In genomic region chr5:177470759-177471536, GRCh38 we compare ENCODE assay signal across 12 cellular contexts. TPM values are rescaled to one million over a fixed set of nuclear protein-coding genes. Genes with fewer than 3 reads are reported as not detected.
DNase-seq lines count a peak whose midpoint lies in the region; ATAC-seq, FAIRE-seq and TF ChIP-seq lines count a peak whose summit lies in the region.
"Had no signal": no experiment of that assay in that cellular context is flagged by ENCODE, and none has a peak within 500 bp of the region (broad histone marks: within the 10 kb centered on the region; RNA-seq: fewer than 3 reads in every experiment).

No MANE protein-coding gene starts in this region.

- no peak for ATAC-seq in right cardiac atrium
- no peak for ATAC-seq in GM19328 (IDR thresholded peaks at IDR 0.05; ENCODE audit: unreplicated experiment)
- ATAC-seq: left lung had no signal

- H3K9ac ChIP-seq in keratinocyte (ENCODE audit: control insufficient read depth, extremely low read depth, insufficient read depth, low read length) (no peak overlapping the region), Karpas-422 (ENCODE audit: low read length) (no peak overlapping the region)

- H3K4me3 ChIP-seq in left ventricle myocardium inferior (peak overlapping the region; percentile 79), right cardiac atrium (ENCODE audit: low read length) (no peak overlapping the region), keratinocyte (ENCODE audit: control insufficient read depth in 2 of 3, extremely low read depth in 1 of 3, insufficient read depth in 2 of 3, low read depth in 1 of 3, low read length in 3 of 3) (no peak overlapping the region), vagina (peak overlapping the region in 1 of 2 donors; percentile 67), Karpas-422 (ENCODE audit: low read length) (no peak overlapping the region)

- WGBS in right cardiac atrium = 83% methylated on average over 10 of the region's 10 CpGs

- H3K27me3 ChIP-seq in left ventricle myocardium inferior (ENCODE audit: low read depth) (peaks cover 90% of the 10 kb centered on the region), right cardiac atrium (ENCODE audit: control insufficient read depth, insufficient read depth) (no peaks in the 10 kb centered on the region), keratinocyte (ENCODE audit: control insufficient read depth, extremely low read depth, insufficient read depth, low read length) (no peaks in the 10 kb centered on the region), vagina (no peaks in the 10 kb centered on the region), Karpas-422 (ENCODE audit: low read length) (no peaks in the 10 kb centered on the region)

- H3K27ac ChIP-seq in left ventricle myocardium inferior (replicated peaks) = peak overlapping the region; percentile 92
- no peak overlapping the region for H3K27ac ChIP-seq in right cardiac atrium (ENCODE audit: low read length)
- peak overlapping the region; percentile 31 for H3K27ac ChIP-seq in angular gyrus (ENCODE audit: low read depth, low read length)
- no peak overlapping the region for H3K27ac ChIP-seq in keratinocyte (ENCODE audit: control insufficient read depth, insufficient read depth, low read length)
- peak overlapping the region; percentile 83 for H3K27ac ChIP-seq in vagina
- H3K27ac ChIP-seq in Karpas-422 (ENCODE audit: low read length) = no peak overlapping the region
- H3K27ac ChIP-seq: left lung had no signal

- H3K79me2 ChIP-seq in keratinocyte (ENCODE audit: control insufficient read depth, insufficient read depth, low read length) = peaks cover 23% of the 10 kb centered on the region
- peaks cover 23% of the 10 kb centered on the region for H3K79me2 ChIP-seq in Karpas-422 (ENCODE audit: low read length)

- TF ChIP-seq CTCF in left ventricle myocardium inferior (IDR thresholded peaks at IDR 0.05; ENCODE audit: borderline replicate concordance) (no peak), keratinocyte (optimal IDR thresholded peaks at IDR 0.05 in 1 of 3, IDR thresholded peaks at IDR 0.05 in 1 of 3, conservative IDR thresholded peaks at IDR 0.05 in 1 of 3; ENCODE audit: extremely low read depth in 1 of 3, insufficient read depth in 2 of 3, low read length in 3 of 3) (no peak), vagina (IDR thresholded peaks at IDR 0.05) (no peak)

- DNase-seq in left ventricle myocardium inferior (no peak), right cardiac atrium (no peak), keratinocyte (ENCODE audit: low read depth, low spot score) (no peak), vagina (ENCODE audit: extremely low spot score in 2 of 2) (no peak), Karpas-422 (no peak), DMS 273 (lab: John Stamatoyannopoulos, UW; ENCODE audit: unreplicated experiment) (no peak)
- DNase-seq: CD4-positive, alpha-beta memory T cell; NCI-H187 treated with DMSO at 0.1 percent for 48 hours; T1000 had no signal

- no peak for TF ChIP-seq POLR2A in vagina (IDR thresholded peaks at IDR 0.05)

- H3K9me3 ChIP-seq in left ventricle myocardium inferior (replicated peaks) (no peaks in the 10 kb centered on the region), right cardiac atrium (ENCODE audit: control insufficient read depth, low read length) (no peaks in the 10 kb centered on the region), keratinocyte (ENCODE audit: control insufficient read depth, low read depth, low read length) (no peaks in the 10 kb centered on the region), vagina (no peaks in the 10 kb centered on the region), Karpas-422 (ENCODE audit: low read length) (no peaks in the 10 kb centered on the region)
- H3K9me3 ChIP-seq: left lung had no signal

- intact Hi-C loops in left ventricle myocardium inferior (cut with micrococcal nuclease) (no loop called here), right cardiac atrium (cut with DNase I) (no loop called here), vagina (cut with DNase I) (no loop called here)

- H3K4me1 ChIP-seq in left ventricle myocardium inferior (peaks cover 64% of the 10 kb centered on the region), right cardiac atrium (ENCODE audit: control insufficient read depth, insufficient read depth, low read length) (peaks cover 2% of the 10 kb centered on the region), keratinocyte (ENCODE audit: control insufficient read depth, extremely low read depth, insufficient read depth, low read length) (peaks cover 35% of the 10 kb centered on the region), vagina (peaks cover 57% of the 10 kb centered on the region), Karpas-422 (ENCODE audit: low read length) (peaks cover 25% of the 10 kb centered on the region)

- peaks cover 18% of the 10 kb centered on the region for H3K36me3 ChIP-seq in left ventricle myocardium inferior
- peaks cover 7 to 15% of the 10 kb centered on the region in 2 experiments for H3K36me3 ChIP-seq in keratinocyte (ENCODE audit: control insufficient read depth in 2 of 2, extremely low read depth in 1 of 2, insufficient read depth in 2 of 2, low read length in 2 of 2)
- peaks cover 0 to 12% of the 10 kb centered on the region in 2 donors for H3K36me3 ChIP-seq in vagina
- peaks cover 10% of the 10 kb centered on the region for H3K36me3 ChIP-seq in Karpas-422 (ENCODE audit: insufficient read depth, low read length)

- H3K9me2 ChIP-seq in Karpas-422 (replicated peaks; ENCODE audit: insufficient read depth, low read length) = no peaks in the 10 kb centered on the region

- H2AFZ ChIP-seq in keratinocyte (ENCODE audit: control insufficient read depth, low read length) (no peak overlapping the region), Karpas-422 (ENCODE audit: low read length) (no peak overlapping the region)

- peaks cover 10% of the 10 kb centered on the region for H3K9me1 ChIP-seq in keratinocyte (ENCODE audit: control insufficient read depth, extremely low read depth, insufficient read depth, low read length)

- peak; percentile 82 for FAIRE-seq in keratinocyte (lab: Jason Lieb, UNC)

- peaks cover 16% of the 10 kb centered on the region for H4K20me1 ChIP-seq in keratinocyte (ENCODE audit: control insufficient read depth, extremely low read depth, insufficient read depth, low read length)
- no peaks in the 10 kb centered on the region; the same call in 1 of the 2 replicates for H4K20me1 ChIP-seq in Karpas-422 (ENCODE audit: insufficient read depth, low read depth, low read length)

- dilution Hi-C loops in keratinocyte (cut with MboI; ENCODE audit: extremely low pct_ligation_motif_present, low sequenced_read_pairs) = no loop called here

- H3K4me2 ChIP-seq in keratinocyte (ENCODE audit: control insufficient read depth, extremely low read depth, insufficient read depth, low read depth, low read length) (peak overlapping the region; percentile 79), Karpas-422 (ENCODE audit: low read depth, low read length, poor library complexity, severe bottlenecking) (no peak overlapping the region)

RNA-seq across cellular contexts. Expression of gene DBN1, which starts 2.5 kb away (rescaled TPM):
- total RNA-seq in left ventricle myocardium inferior = 21.8 TPM
- 10 to 100 TPM; 15.3 to 44.8 (median 25.3) TPM for total RNA-seq in right cardiac atrium
- 17.7 TPM for polyA plus RNA-seq in right cardiac atrium
- 57.2 to 73.4 TPM (median 59.4 TPM) in 3 replicates for polyA plus RNA-seq in keratinocyte
- polyA plus RNA-seq in keratinocyte (2011; ENCODE audit: low read depth) = 72.5 TPM
- 22.6 and 62.3 TPM in 2 replicates for polyA plus RNA-seq in keratinocyte (2011; cell fraction: cytosol; rRNA removed)
- 107 and 138 TPM in 2 replicates for polyA plus RNA-seq in keratinocyte (2011; cell fraction: nucleus; rRNA removed)
- 24.6 and 97.5 TPM in 2 replicates for polyA plus RNA-seq in keratinocyte (2012; ENCODE audit: low replicate concordance)
- polyA minus RNA-seq in keratinocyte = 54.7 to 116 TPM (median 75.6 TPM) in 3 replicates
- 127 TPM for polyA minus RNA-seq in keratinocyte (2011; cell fraction: cytosol; rRNA and poly(A)+ RNA removed)
- 50.9 and 67.5 TPM in 2 replicates for polyA minus RNA-seq in keratinocyte (2011; cell fraction: nucleus; rRNA and poly(A)+ RNA removed)
- total RNA-seq in vagina = 69.0 TPM
- total RNA-seq in Karpas-422 (2014; rRNA removed; shearing (Covaris generic); ENCODE audit: low replicate concordance) = 29.1 and 72.7 TPM in 2 replicates

RNA-seq across cellular contexts. Expression of gene PRR7, which starts 24.3 kb away (rescaled TPM):
- 2.1 TPM for total RNA-seq in left ventricle myocardium inferior
- under 1 TPM in 3 of 4 donors, not detected in 1; 0.33 to 0.45 (median 0.35) TPM for total RNA-seq in right cardiac atrium
- 0.27 TPM for polyA plus RNA-seq in right cardiac atrium
- 1.1 to 4.7 TPM (median 4.3 TPM) in 3 replicates for polyA plus RNA-seq in keratinocyte
- polyA plus RNA-seq in keratinocyte (2011; ENCODE audit: low read depth) = 0.69 TPM
- polyA plus RNA-seq in keratinocyte (2011; cell fraction: cytosol; rRNA removed) = 2.2 and 14.0 TPM in 2 replicates
- 2.8 and 7.2 TPM in 2 replicates for polyA plus RNA-seq in keratinocyte (2011; cell fraction: nucleus; rRNA removed)
- polyA plus RNA-seq in keratinocyte (2012; ENCODE audit: low replicate concordance) = 2.0 and 7.7 TPM in 2 replicates
- polyA minus RNA-seq in keratinocyte = 0.32 to 2.3 TPM (median 0.40 TPM) in 3 replicates
- polyA minus RNA-seq in keratinocyte (2011; cell fraction: cytosol; rRNA and poly(A)+ RNA removed) = 14.4 TPM
- polyA minus RNA-seq in keratinocyte (2011; cell fraction: nucleus; rRNA and poly(A)+ RNA removed) = 2.2 and 3.4 TPM in 2 replicates
- 1.2 TPM for total RNA-seq in vagina
- 26.8 and 59.4 TPM in 2 replicates for total RNA-seq in Karpas-422 (2014; rRNA removed; shearing (Covaris generic); ENCODE audit: low replicate concordance)

RNA-seq across cellular contexts. Expression of gene PDLIM7, which starts 26.5 kb away (rescaled TPM):
- total RNA-seq in left ventricle myocardium inferior (54.4 TPM), right cardiac atrium (10 to 100 TPM; 35.0 to 71.5 (median 47.0) TPM), vagina (118 TPM)
- polyA plus RNA-seq in right cardiac atrium (61.9 TPM), keratinocyte (48.5 to 83.6 TPM (median 60.5 TPM) in 3 replicates)
- polyA plus RNA-seq in keratinocyte (2011; ENCODE audit: low read depth) = 23.4 TPM
- polyA plus RNA-seq in keratinocyte (2011; cell fraction: cytosol; rRNA removed) = 33.0 and 72.1 TPM in 2 replicates
- polyA plus RNA-seq in keratinocyte (2011; cell fraction: nucleus; rRNA removed) = 124 and 193 TPM in 2 replicates
- polyA plus RNA-seq in keratinocyte (2012; ENCODE audit: low replicate concordance) = 35.6 and 111 TPM in 2 replicates
- 39.5 to 63.3 TPM (median 44.1 TPM) in 3 replicates for polyA minus RNA-seq in keratinocyte
- polyA minus RNA-seq in keratinocyte (2011; cell fraction: cytosol; rRNA and poly(A)+ RNA removed) = 84.2 TPM
- polyA minus RNA-seq in keratinocyte (2011; cell fraction: nucleus; rRNA and poly(A)+ RNA removed) = 61.5 and 66.3 TPM in 2 replicates
- 53.6 and 138 TPM in 2 replicates for total RNA-seq in Karpas-422 (2014; rRNA removed; shearing (Covaris generic); ENCODE audit: low replicate concordance)

RNA-seq across cellular contexts. Expression of gene DOK3, which starts 38.7 kb away (rescaled TPM):
- 3.3 TPM for total RNA-seq in left ventricle myocardium inferior
- 1 to 10 TPM; 3.1 to 4.5 (median 3.9) TPM for total RNA-seq in right cardiac atrium
- 1.4 TPM for polyA plus RNA-seq in right cardiac atrium
- 1.5 to 3.6 TPM (median 1.7 TPM) in 3 replicates for polyA plus RNA-seq in keratinocyte
- polyA plus RNA-seq in keratinocyte (2011; ENCODE audit: low read depth) = 0.84 TPM
- polyA plus RNA-seq in keratinocyte (2011; cell fraction: cytosol; rRNA removed) = 1.2 and 1.4 TPM in 2 replicates
- 12.7 and 16.8 TPM in 2 replicates for polyA plus RNA-seq in keratinocyte (2011; cell fraction: nucleus; rRNA removed)
- polyA plus RNA-seq in keratinocyte (2012; ENCODE audit: low replicate concordance) = 1.2 and 2.1 TPM in 2 replicates
- 0.75 to 2.6 TPM (median 2.5 TPM) in 3 replicates for polyA minus RNA-seq in keratinocyte
- polyA minus RNA-seq in keratinocyte (2011; cell fraction: cytosol; rRNA and poly(A)+ RNA removed) = not detected
- polyA minus RNA-seq in keratinocyte (2011; cell fraction: nucleus; rRNA and poly(A)+ RNA removed) = 4.9 and 5.4 TPM in 2 replicates
- 12.0 TPM for total RNA-seq in vagina
- 138 and 188 TPM in 2 replicates for total RNA-seq in Karpas-422 (2014; rRNA removed; shearing (Covaris generic); ENCODE audit: low replicate concordance)

RNA-seq across cellular contexts. Expression of gene GRK6, which starts 44.5 kb away (rescaled TPM):
- total RNA-seq in left ventricle myocardium inferior (15.6 TPM), right cardiac atrium (10 to 100 TPM; 13.2 to 16.9 (median 15.5) TPM), vagina (28.7 TPM)
- polyA plus RNA-seq in right cardiac atrium (7.4 TPM), keratinocyte (23.4 to 38.5 TPM (median 29.9 TPM) in 3 replicates)
- polyA plus RNA-seq in keratinocyte (2011; ENCODE audit: low read depth) = 8.5 TPM
- 17.7 and 37.1 TPM in 2 replicates for polyA plus RNA-seq in keratinocyte (2011; cell fraction: cytosol; rRNA removed)
- 20.6 and 22.3 TPM in 2 replicates for polyA plus RNA-seq in keratinocyte (2011; cell fraction: nucleus; rRNA removed)
- 12.6 and 45.5 TPM in 2 replicates for polyA plus RNA-seq in keratinocyte (2012; ENCODE audit: low replicate concordance)
- polyA minus RNA-seq in keratinocyte = 20.8 to 36.8 TPM (median 32.9 TPM) in 3 replicates
- polyA minus RNA-seq in keratinocyte (2011; cell fraction: cytosol; rRNA and poly(A)+ RNA removed) = 50.6 TPM
- polyA minus RNA-seq in keratinocyte (2011; cell fraction: nucleus; rRNA and poly(A)+ RNA removed) = 13.2 and 19.5 TPM in 2 replicates
- 45.5 and 79.1 TPM in 2 replicates for total RNA-seq in Karpas-422 (2014; rRNA removed; shearing (Covaris generic); ENCODE audit: low replicate concordance)

Comparison
In these comparisons a context has a peak if more than half of its experiments do, and no peak if none do; other contexts are left out.
1. H3K27ac ChIP-seq: peak in left ventricle myocardium inferior (single experiment), angular gyrus (single experiment) and vagina (single experiment); none in right cardiac atrium (single experiment), keratinocyte (single experiment) and Karpas-422 (single experiment).